Comparison of ENCODE assay signal across 22 cellular contexts in the genomic region with DNA sequence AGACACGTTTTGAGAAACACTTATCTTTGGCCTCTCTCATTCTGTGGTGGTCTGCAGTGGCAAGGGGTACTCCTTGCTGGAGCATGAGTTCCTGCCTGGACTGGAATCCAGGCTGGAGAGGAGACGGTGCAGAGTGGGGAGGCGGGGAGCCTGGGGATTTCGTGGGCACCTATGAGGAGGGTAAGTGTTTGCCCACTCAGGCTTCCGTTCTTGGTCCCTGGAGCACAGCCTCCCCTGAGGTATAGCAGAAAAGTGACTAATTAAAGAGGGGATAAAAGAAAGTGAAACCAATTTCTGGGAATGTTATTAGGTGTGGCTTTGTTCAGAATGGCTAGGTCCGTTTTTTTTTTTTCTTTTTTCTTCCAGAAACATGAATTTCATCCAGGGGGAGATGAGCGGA.
A peak's percentile ranks its signal among the peaks of the same experiment; 100 is the strongest.
DNase-seq lines count a peak whose midpoint lies in the region; ATAC-seq lines count a peak whose summit lies in the region.
"Had no signal": no experiment of that assay in that cellular context is flagged by ENCODE, and none has a peak within 500 bp of the region (broad histone marks: within the 10 kb centered on the region; RNA-seq: fewer than 3 reads in every experiment).

No MANE protein-coding gene starts in this region.

- H3K27ac ChIP-seq in caudate nucleus (ENCODE audit: low read depth, low read length): peak overlapping the region; percentile 19
- H3K27ac ChIP-seq in naive thymus-derived CD4-positive, alpha-beta T cell (ENCODE audit: low read depth, low read length): no peak overlapping the region
- H3K27ac ChIP-seq: adrenal gland, SK-N-MC had no signal

- no peaks in the 10 kb centered on the region for H3K36me3 ChIP-seq in naive thymus-derived CD4-positive, alpha-beta T cell (ENCODE audit: control insufficient read depth in 2 of 3, insufficient read depth in 3 of 3, low read length in 3 of 3)
- H3K36me3 ChIP-seq: adrenal gland, transverse colon had no signal

- ATAC-seq in left colon: peak; percentile 54
- ATAC-seq in stimulated activated effector memory CD8-positive, alpha-beta T cell treated with anti-CD3 and anti-CD28 coated beads, Interleukin-12 subunit alpha, Interleukin-12 subunit beta, amount 100 ng/mL, for 72 hours: no peak
- no peak for ATAC-seq in naive thymus-derived CD4-positive, alpha-beta T cell
- ATAC-seq: PC-3 had no signal

- no peak overlapping the region for H3K4me3 ChIP-seq in naive thymus-derived CD4-positive, alpha-beta T cell (ENCODE audit: low read length)
- H3K4me3 ChIP-seq: adrenal gland, SK-N-MC, skin epidermis, transverse colon had no signal

- H3K27me3 Mint-ChIP-seq in naive thymus-derived CD4-positive, alpha-beta T cell: no peaks in the 10 kb centered on the region
- H3K27me3 Mint-ChIP-seq: activated CD4-positive, alpha-beta memory T cell treated with anti-CD3 and anti-CD28 coated beads for 36 hours; naive B cell; stimulated activated naive CD8-positive, alpha-beta T cell treated with anti-CD3 and anti-CD28 coated beads, Interleukin-15, Interleukin-2, amounts not matched to agents 100 ng/mL and 50 ng/mL, for 24 hours had no signal

- no peaks in the 10 kb centered on the region for H3K27me3 ChIP-seq in naive thymus-derived CD4-positive, alpha-beta T cell (ENCODE audit: control insufficient read depth in 2 of 2, insufficient read depth in 2 of 2, low read length in 2 of 2)
- H3K27me3 ChIP-seq: adrenal gland, transverse colon had no signal

- POLR2A ChIA-PET in naive thymus-derived CD4-positive, alpha-beta T cell (lab: Charles Lee): interaction anchor here (0.7 kb wide), 1 partner anchor 10 kb away, joined by 5 read pairs; no protein-coding TSS in a partner anchor

- H3K9me3 ChIP-seq in naive thymus-derived CD4-positive, alpha-beta T cell (ENCODE audit: control insufficient read depth in 2 of 3, low read length in 3 of 3): no peaks in the 10 kb centered on the region
- H3K9me3 ChIP-seq: adrenal gland, transverse colon had no signal

- no peak overlapping the region for H3K4me3 Mint-ChIP-seq in stimulated activated effector memory CD8-positive, alpha-beta T cell treated with anti-CD3 and anti-CD28 coated beads, Interleukin-12 subunit alpha, Interleukin-12 subunit beta, amount 100 ng/mL, for 72 hours
- H3K4me3 Mint-ChIP-seq in naive thymus-derived CD4-positive, alpha-beta T cell: no peak overlapping the region
- H3K4me3 Mint-ChIP-seq: activated CD4-positive, alpha-beta memory T cell treated with anti-CD3 and anti-CD28 coated beads for 36 hours; stimulated activated naive CD8-positive, alpha-beta T cell treated with anti-CD3 and anti-CD28 coated beads, Interleukin-15, Interleukin-2, amounts not matched to agents 100 ng/mL and 50 ng/mL, for 24 hours; T-helper 2 cell treated with Interferon-gamma antibody and Interleukin-4, amounts not matched to agents 5 μg/mL and 100 μg/mL, for 36 hours had no signal

- CTCF ChIA-PET in naive thymus-derived CD4-positive, alpha-beta T cell (lab: Charles Lee): interaction anchor here (0.7 to 1.4 kb wide), 4 partner anchors 9 to 584 kb away, joined by 3 to 6 read pairs (median 4); no protein-coding TSS in a partner anchor

- H3K27ac Mint-ChIP-seq in stimulated activated effector memory CD8-positive, alpha-beta T cell treated with anti-CD3 and anti-CD28 coated beads, Interleukin-12 subunit alpha, Interleukin-12 subunit beta, amount 100 ng/mL, for 72 hours: peak overlapping the region; percentile 52
- H3K27ac Mint-ChIP-seq in naive thymus-derived CD4-positive, alpha-beta T cell: peak overlapping the region in 2 of 9 donors; percentile 19 to 52
- H3K27ac Mint-ChIP-seq: activated CD4-positive, alpha-beta memory T cell treated with anti-CD3 and anti-CD28 coated beads for 36 hours; stimulated activated naive CD8-positive, alpha-beta T cell treated with anti-CD3 and anti-CD28 coated beads, Interleukin-15, Interleukin-2, amounts not matched to agents 100 ng/mL and 50 ng/mL, for 24 hours; T-helper 2 cell treated with Interferon-gamma antibody and Interleukin-4, amounts not matched to agents 5 μg/mL and 100 μg/mL, for 36 hours had no signal

- peaks cover 0 to 20% of the 10 kb centered on the region in 2 donors for H3K4me1 ChIP-seq in naive thymus-derived CD4-positive, alpha-beta T cell (ENCODE audit: control insufficient read depth in 2 of 2, insufficient read depth in 2 of 2, low read length in 2 of 2)

- peaks cover 57% of the 10 kb centered on the region for H3K4me1 Mint-ChIP-seq in stimulated activated effector memory CD8-positive, alpha-beta T cell treated with anti-CD3 and anti-CD28 coated beads, Interleukin-12 subunit alpha, Interleukin-12 subunit beta, amount 100 ng/mL, for 72 hours
- peaks cover 27 to 64% (median 53%) of the 10 kb centered on the region in 7 donors for H3K4me1 Mint-ChIP-seq in naive thymus-derived CD4-positive, alpha-beta T cell

- DNase-seq in Daoy (ENCODE audit: low read depth): peak; percentile 52
- DNase-seq in caudate nucleus (lab: John Stamatoyannopoulos, UW): no peak
- no peak for DNase-seq in left colon
- no peak for DNase-seq in stimulated activated effector memory CD8-positive, alpha-beta T cell treated with anti-CD3 and anti-CD28 coated beads, Interleukin-12 subunit alpha, Interleukin-12 subunit beta, amount 100 ng/mL, for 72 hours (ENCODE audit: low spot score in 2 of 2)
- DNase-seq in NCI-H82 (lab: John Stamatoyannopoulos, UW): no peak
- no peak for DNase-seq in naive thymus-derived CD4-positive, alpha-beta T cell
- DNase-seq in mesenteric fat pad (ENCODE audit: low spot score): no peak
- DNase-seq: activated CD4-positive, alpha-beta memory T cell treated with anti-CD3 and anti-CD28 coated beads for 36 hours; activated T-cell treated with anti-CD3 and anti-CD28 coated beads for 4 hours; adrenal gland; AML-193; H7; naive B cell; NCI-H187 treated with DMSO at 0.1 percent for 48 hours; NCI-H226; PC-3; stimulated activated CD4-positive, alpha-beta T cell treated with anti-CD3 and anti-CD28 coated beads, Interleukin-2, amount 100 ng/mL, for 48 hours; transverse colon had no signal

- no peaks in the 10 kb centered on the region for H3K36me3 Mint-ChIP-seq in stimulated activated effector memory CD8-positive, alpha-beta T cell treated with anti-CD3 and anti-CD28 coated beads, Interleukin-12 subunit alpha, Interleukin-12 subunit beta, amount 100 ng/mL, for 72 hours
- H3K36me3 Mint-ChIP-seq in naive thymus-derived CD4-positive, alpha-beta T cell: no peaks in the 10 kb centered on the region
- H3K36me3 Mint-ChIP-seq: activated CD4-positive, alpha-beta memory T cell treated with anti-CD3 and anti-CD28 coated beads for 36 hours; naive B cell had no signal

- intact Hi-C loops in left colon (cut with DNase I, micrococcal nuclease): no loop called here
- intact Hi-C loops in naive thymus-derived CD4-positive, alpha-beta T cell (cut with micrococcal nuclease): no loop called here

- no peaks in the 10 kb centered on the region for H3K9me3 Mint-ChIP-seq in stimulated activated effector memory CD8-positive, alpha-beta T cell treated with anti-CD3 and anti-CD28 coated beads, Interleukin-12 subunit alpha, Interleukin-12 subunit beta, amount 100 ng/mL, for 72 hours
- H3K9me3 Mint-ChIP-seq in naive thymus-derived CD4-positive, alpha-beta T cell: no peaks in the 10 kb centered on the region
- H3K9me3 Mint-ChIP-seq: activated CD4-positive, alpha-beta memory T cell treated with anti-CD3 and anti-CD28 coated beads for 36 hours; naive B cell; stimulated activated naive CD8-positive, alpha-beta T cell treated with anti-CD3 and anti-CD28 coated beads, Interleukin-15, Interleukin-2, amounts not matched to agents 100 ng/mL and 50 ng/mL, for 24 hours; T-helper 2 cell treated with Interferon-gamma antibody and Interleukin-4, amounts not matched to agents 5 μg/mL and 100 μg/mL, for 36 hours had no signal
